24 cellular contexts compared by ENCODE assay signal in the genomic region with DNA sequence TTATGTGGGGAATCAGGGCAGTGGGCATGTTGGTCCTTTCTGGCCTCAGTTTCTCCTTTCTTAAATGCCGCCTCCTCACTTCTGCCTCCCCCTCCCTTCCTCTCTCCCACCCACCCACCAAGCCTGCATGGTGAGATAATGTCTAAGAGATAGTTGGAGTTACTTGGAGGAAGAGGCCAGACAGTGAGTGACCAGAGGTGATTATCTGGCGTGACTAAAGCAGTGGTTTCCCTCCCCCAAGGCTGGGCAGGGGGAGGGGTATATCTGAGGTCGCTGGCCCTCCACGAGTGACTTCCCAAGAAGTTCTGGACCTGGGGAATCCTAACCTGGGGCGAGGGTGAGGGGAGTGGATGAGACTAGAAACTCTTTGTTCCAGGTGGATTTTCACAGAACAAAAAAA. TPM values are rescaled to one million over a fixed set of nuclear protein-coding genes. Genes with fewer than 3 reads are reported as not detected.
"Had no signal": no experiment of that assay in that cellular context is flagged by ENCODE, and none has a peak within 500 bp of the region (broad histone marks: within the 10 kb centered on the region; RNA-seq: fewer than 3 reads in every experiment).

No MANE protein-coding gene starts in this region.

- H3K27me3 ChIP-seq: testis had no signal

- H3K36me3 ChIP-seq: ascending aorta, gastrocnemius medialis, heart left ventricle, upper lobe of left lung had no signal

- H3K4me3 Mint-ChIP-seq: activated CD4-positive, alpha-beta T cell treated with anti-CD3 and anti-CD28 coated beads, Interleukin-2, amount 10 ng/mL, durations not matched to agents 24 days and 14 days; activated CD8-positive, alpha-beta T cell treated with anti-CD3 and anti-CD28 coated beads for 36 hours; activated naive CD4-positive, alpha-beta T cell treated with anti-CD3 and anti-CD28 coated beads, Interleukin-2, amount 10 ng/mL, durations not matched to agents 7 days and 5 days; memory B cell; natural killer cell had no signal

- H3K4me3 ChIP-seq: ascending aorta, gastrocnemius medialis, heart left ventricle, upper lobe of left lung had no signal

- H3K36me3 Mint-ChIP-seq: activated naive CD4-positive, alpha-beta T cell treated with anti-CD3 and anti-CD28 coated beads, Interleukin-2, amount 10 ng/mL, durations not matched to agents 7 days and 5 days; immature natural killer cell; memory B cell; natural killer cell; stimulated activated memory B cell treated with anti-CD40 and anti-IgM and Interleukin-4, amounts not matched to agents 10 μg/mL and 1 μg/mL and 100 μg/mL, for 72 hours had no signal

- DNase-seq: activated CD4-positive, alpha-beta T cell treated with anti-CD3 and anti-CD28 coated beads, Interleukin-2, amount 10 ng/mL, durations not matched to agents 24 days and 14 days; activated CD4-positive, CD25-positive, alpha-beta regulatory T cell; activated CD8-positive, alpha-beta T cell treated with anti-CD3 and anti-CD28 coated beads for 36 hours; activated naive CD4-positive, alpha-beta T cell treated with anti-CD3 and anti-CD28 coated beads, Interleukin-2, amount 10 ng/mL, durations not matched to agents 7 days and 5 days; activated T-cell treated with anti-CD3 and anti-CD28 coated beads, Interleukin-2, amount 50 U/mL, for 1 hour; effector CD4-positive, alpha-beta T cell; gastrocnemius medialis; heart left ventricle; immature natural killer cell; natural killer cell; stimulated activated CD4-positive, alpha-beta T cell treated with anti-CD3 and anti-CD28 coated beads, Interleukin-4, amount 100 ng/mL, for 4 hours; T-helper 17 cell; testis; upper lobe of left lung had no signal

- H3K9me3 Mint-ChIP-seq: activated CD4-positive, alpha-beta T cell treated with anti-CD3 and anti-CD28 coated beads, Interleukin-2, amount 10 ng/mL, durations not matched to agents 24 days and 14 days; activated CD8-positive, alpha-beta T cell treated with anti-CD3 and anti-CD28 coated beads for 36 hours; activated naive CD4-positive, alpha-beta T cell treated with anti-CD3 and anti-CD28 coated beads, Interleukin-2, amount 10 ng/mL, durations not matched to agents 7 days and 5 days; activated T-helper 2 cell treated with anti-CD3 and anti-CD28 coated beads, Interferon-gamma antibody, Interleukin-2, Interleukin-4, amounts not matched to agents 10 μg/mL and 5 μg/mL and 100 μg/mL, durations not matched to agents 14 hours and 24 hours and 36 hours; immature natural killer cell; memory B cell; natural killer cell; stimulated activated memory B cell treated with anti-CD40 and anti-IgM and Interleukin-4, amounts not matched to agents 10 μg/mL and 1 μg/mL and 100 μg/mL, for 72 hours had no signal

- H3K79me2 ChIP-seq: parathyroid adenoma had no signal

- H3K27ac Mint-ChIP-seq: activated CD4-positive, alpha-beta T cell treated with anti-CD3 and anti-CD28 coated beads, Interleukin-2, amount 10 ng/mL, durations not matched to agents 24 days and 14 days; activated CD8-positive, alpha-beta T cell treated with anti-CD3 and anti-CD28 coated beads for 36 hours; activated naive CD4-positive, alpha-beta T cell treated with anti-CD3 and anti-CD28 coated beads, Interleukin-2, amount 10 ng/mL, durations not matched to agents 7 days and 5 days; activated T-helper 2 cell treated with anti-CD3 and anti-CD28 coated beads, Interferon-gamma antibody, Interleukin-2, Interleukin-4, amounts not matched to agents 10 μg/mL and 5 μg/mL and 100 μg/mL, durations not matched to agents 14 hours and 24 hours and 36 hours; immature natural killer cell; memory B cell; T-helper 17 cell had no signal

- H3K27ac ChIP-seq: ascending aorta, gastrocnemius medialis, heart left ventricle, parathyroid adenoma, testis, upper lobe of left lung had no signal

- H3K4me1 ChIP-seq: gastrocnemius medialis, testis had no signal

- H3K9ac ChIP-seq: parathyroid adenoma had no signal

- H3K4me1 Mint-ChIP-seq: T-helper 17 cell had no signal

- H3K9me3 ChIP-seq: ascending aorta, gastrocnemius medialis, heart left ventricle, testis, upper lobe of left lung had no signal

RNA-seq across cellular contexts. Expression of a gene that starts 31.6 kb away (rescaled TPM):
- total RNA-seq: activated CD4-positive, alpha-beta T cell treated with anti-CD3 and anti-CD28 coated beads, Interleukin-2, amount 10 ng/mL, durations not matched to agents 24 days and 14 days; activated CD8-positive, alpha-beta T cell treated with anti-CD3 and anti-CD28 coated beads for 36 hours; activated T-helper 2 cell treated with anti-CD3 and anti-CD28 coated beads, Interferon-gamma antibody, Interleukin-2, Interleukin-4, amounts not matched to agents 10 μg/mL and 5 μg/mL and 100 μg/mL, durations not matched to agents 14 hours and 24 hours and 36 hours; ascending aorta; bronchial epithelial cell; cerebellum; esophagus mucosa; gastrocnemius medialis; liver; natural killer cell; sciatic nerve; T-helper 17 cell; testis; upper lobe of left lung had no signal
- polyA plus RNA-seq: heart left ventricle, immature natural killer cell, liver had no signal
